ENCODE assay signal across 1 cellular context in genomic region chr19:14061081-14061749, GRCh38.
TF ChIP-seq lines count a peak whose summit lies in the region.

No MANE protein-coding gene starts in this region.

TF ChIP-seq in liver, 16 proteins besides CTCF, POLR2A, EP300 and RAD21 (continued from another document):
- no peak for TF ChIP-seq GABPA (IDR thresholded peaks at IDR 0.05 in 1 of 2, conservative IDR thresholded peaks at IDR 0.05 in 1 of 2)
- TF ChIP-seq RXRA (IDR thresholded peaks at IDR 0.05): peak; percentile 83 to 84
- TF ChIP-seq NR2F2 (IDR thresholded peaks at IDR 0.05): peak; percentile 59
- TF ChIP-seq SP1 (IDR thresholded peaks at IDR 0.05): peak; percentile 70
- TF ChIP-seq REST (IDR thresholded peaks at IDR 0.05): peak; percentile 56
- peak; percentile 96 for TF ChIP-seq HNF4G (IDR thresholded peaks at IDR 0.05)
- TF ChIP-seq ZBTB33 (IDR thresholded peaks at IDR 0.05): no peak
- TF ChIP-seq HNF4A (conservative IDR thresholded peaks at IDR 0.05): peak; percentile 95 to 97
